Comparison of ENCODE assay signal across 11 cellular contexts in genomic region chr12:83619973-83620372, GRCh38.
"Had no signal": no experiment of that assay in that cellular context is flagged by ENCODE, and none has a peak within 500 bp of the region (broad histone marks: within the 10 kb centered on the region; RNA-seq: fewer than 3 reads in every experiment).

No MANE protein-coding gene starts in this region.

- H3K36me3 ChIP-seq: HAP-1 had no signal

- H3K4me3 ChIP-seq: GM23248, GM23338, HAP-1 had no signal

- ATAC-seq: GM23338, HCT116 had no signal

- FAIRE-seq: H1, H54 had no signal

- H3K27ac ChIP-seq: GM23248 had no signal

- H2AFZ ChIP-seq: GM23248, GM23338 had no signal

- H3K4me2 ChIP-seq: GM23338 had no signal

- DNase-seq: GM23248, GOT3, H7, H9, HCEC 1CT, HFFc6 had no signal

- H3K9ac ChIP-seq: GM23248 had no signal
